ENCODE assay signal across 8 cellular contexts in genomic region chr11:76380977-76381719, GRCh38. TPM values are rescaled to one million over a fixed set of nuclear protein-coding genes. Genes with fewer than 3 reads are reported as not detected.
A peak's percentile ranks its signal among the peaks of the same experiment; 100 is the strongest.
DNase-seq lines count a peak whose midpoint lies in the region; ATAC-seq and TF ChIP-seq lines count a peak whose summit lies in the region.

Gene GVQW3 (plus strand): TSS chr11:76381323. CDS start chr11:76381829, 506 bp downstream.
Gene THAP12 (minus strand): TSS chr11:76381132. CDS start chr11:76380836, 296 bp downstream.

- peak within 1 kb of the TSS; percentile 98 for H2AFZ ChIP-seq in GM23248
- peak within 1 kb of the TSS; percentile 93 for H2AFZ ChIP-seq in Karpas-422 (ENCODE audit: low read length)

- H3K27ac ChIP-seq in GM23248: peak within 1 kb of the TSS; percentile 60
- peak within 1 kb of the TSS; percentile 62 for H3K27ac ChIP-seq in Karpas-422 (ENCODE audit: low read length)
- peak within 1 kb of the TSS; percentile 76 to 93 (median 86) for H3K27ac ChIP-seq in Peyer's patch

- H3K4me1 ChIP-seq in GM23248 (ENCODE audit: insufficient read depth) (peaks cover 14% of the 10 kb centered on the region), Karpas-422 (ENCODE audit: low read length) (peaks cover 53% of the 10 kb centered on the region), Peyer's patch (peaks cover 4 to 51% (median 8%) of the 10 kb centered on the region in 4 donors)

- ATAC-seq in natural killer cell: peak; percentile 86 to 96 (median 87)

- H3K79me2 ChIP-seq in GM23248 (ENCODE audit: insufficient read depth): peaks cover 44% of the 10 kb centered on the region
- H3K79me2 ChIP-seq in Karpas-422 (ENCODE audit: low read length): peaks cover 57% of the 10 kb centered on the region

- H3K4me3 ChIP-seq in GM23248 (peak within 1 kb of the TSS; percentile 93), Karpas-422 (ENCODE audit: low read length) (peak within 1 kb of the TSS; percentile 84), Peyer's patch (peak within 1 kb of the TSS; percentile 70 to 99 (median 82)), fibroblast of mammary gland (ENCODE audit: control insufficient read depth, low read depth, low read length) (peak within 1 kb of the TSS; percentile 92)

- H3K4me3 Mint-ChIP-seq in activated T-helper 1 cell treated with anti-CD3 and anti-CD28 coated beads, Interleukin-12 subunit alpha, Interleukin-12 subunit beta, Interleukin-2, Interleukin-4 antibody, amounts not matched to agents 30 ng/mL and 10 ng/mL and 1 ng/mL, durations not matched to agents 14 hours and 24 hours and 36 hours: peak within 1 kb of the TSS; percentile 94
- H3K4me3 Mint-ChIP-seq in natural killer cell: peak within 1 kb of the TSS; percentile 93

- H3K4me1 Mint-ChIP-seq in activated T-helper 1 cell treated with anti-CD3 and anti-CD28 coated beads, Interleukin-12 subunit alpha, Interleukin-12 subunit beta, Interleukin-2, Interleukin-4 antibody, amounts not matched to agents 30 ng/mL and 10 ng/mL and 1 ng/mL, durations not matched to agents 14 hours and 24 hours and 36 hours (ENCODE audit: low read depth): peaks cover 44% of the 10 kb centered on the region
- peaks cover 34 to 64% of the 10 kb centered on the region in 2 donors for H3K4me1 Mint-ChIP-seq in natural killer cell

- H3K4me2 ChIP-seq in GM23248 (ENCODE audit: unreplicated experiment): peak within 1 kb of the TSS; percentile 91
- peak within 1 kb of the TSS; percentile 90 for H3K4me2 ChIP-seq in Karpas-422 (ENCODE audit: low read depth, low read length, poor library complexity, severe bottlenecking)

- 0 out of 2 replicates have a peak, but pooled peaks cover 3% of the 10 kb centered on the region for H3F3A ChIP-seq in GM23248 (ENCODE audit: insufficient read depth)

- H3K36me3 Mint-ChIP-seq in activated T-helper 1 cell treated with anti-CD3 and anti-CD28 coated beads, Interleukin-12 subunit alpha, Interleukin-12 subunit beta, Interleukin-2, Interleukin-4 antibody, amounts not matched to agents 30 ng/mL and 10 ng/mL and 1 ng/mL, durations not matched to agents 14 hours and 24 hours and 36 hours (ENCODE audit: low read depth): peaks cover 10% of the 10 kb centered on the region
- H3K36me3 Mint-ChIP-seq in natural killer cell: no peaks in the 10 kb centered on the region

- peak within 1 kb of the TSS; percentile 95 for H3K27ac Mint-ChIP-seq in activated T-helper 1 cell treated with anti-CD3 and anti-CD28 coated beads, Interleukin-12 subunit alpha, Interleukin-12 subunit beta, Interleukin-2, Interleukin-4 antibody, amounts not matched to agents 30 ng/mL and 10 ng/mL and 1 ng/mL, durations not matched to agents 14 hours and 24 hours and 36 hours
- H3K27ac Mint-ChIP-seq in natural killer cell: peak within 1 kb of the TSS; percentile 91 to 93

- peak within 1 kb of the TSS; percentile 89 for H3K9ac ChIP-seq in GM23248
- H3K9ac ChIP-seq in Karpas-422 (ENCODE audit: low read length): peak within 1 kb of the TSS; percentile 89

- no peaks in the 10 kb centered on the region for H3K9me3 ChIP-seq in GM23248 (ENCODE audit: low read depth)
- no peaks in the 10 kb centered on the region for H3K9me3 ChIP-seq in Karpas-422 (ENCODE audit: low read length)
- no peaks in the 10 kb centered on the region for H3K9me3 ChIP-seq in Peyer's patch

- in situ Hi-C loops in GM23248 (cut with MboI): no loop called here

- H3K27me3 Mint-ChIP-seq in activated T-helper 1 cell treated with anti-CD3 and anti-CD28 coated beads, Interleukin-12 subunit alpha, Interleukin-12 subunit beta, Interleukin-2, Interleukin-4 antibody, amounts not matched to agents 30 ng/mL and 10 ng/mL and 1 ng/mL, durations not matched to agents 14 hours and 24 hours and 36 hours (ENCODE audit: insufficient read depth): no peaks in the 10 kb centered on the region
- no peaks in the 10 kb centered on the region for H3K27me3 Mint-ChIP-seq in natural killer cell (ENCODE audit: low read depth in 2 of 2)

- intact Hi-C loops in activated T-helper 1 cell treated with anti-CD3 and anti-CD28 coated beads, Interleukin-12 subunit alpha, Interleukin-12 subunit beta, Interleukin-2, Interleukin-4 antibody, amounts not matched to agents 30 ng/mL and 10 ng/mL and 1 ng/mL, durations not matched to agents 14 hours and 24 hours and 36 hours (cut with micrococcal nuclease): loop anchor here (1.0 to 10.0 kb wide), 12 partner anchors 10 to 819 kb away; partner anchors contain the start of genes ACER3, LRRC32, SERPINH1 and UVRAG
- intact Hi-C loops in natural killer cell (cut with micrococcal nuclease): loop anchor here (1.0 to 10.0 kb wide), 3 partner anchors 63 to 146 kb away; no protein-coding TSS in a partner anchor

- H3K9me3 Mint-ChIP-seq in activated T-helper 1 cell treated with anti-CD3 and anti-CD28 coated beads, Interleukin-12 subunit alpha, Interleukin-12 subunit beta, Interleukin-2, Interleukin-4 antibody, amounts not matched to agents 30 ng/mL and 10 ng/mL and 1 ng/mL, durations not matched to agents 14 hours and 24 hours and 36 hours: no peaks in the 10 kb centered on the region
- no peaks in the 10 kb centered on the region for H3K9me3 Mint-ChIP-seq in natural killer cell

- no peaks in the 10 kb centered on the region for H3K9me2 ChIP-seq in GM23248 (ENCODE audit: insufficient read depth)
- H3K9me2 ChIP-seq in Karpas-422 (replicated peaks; ENCODE audit: insufficient read depth, low read length): no peaks in the 10 kb centered on the region

- H3K27me3 ChIP-seq in GM23248 (replicated peaks; ENCODE audit: insufficient read depth): no peaks in the 10 kb centered on the region
- no peaks in the 10 kb centered on the region for H3K27me3 ChIP-seq in Karpas-422 (ENCODE audit: low read length)
- H3K27me3 ChIP-seq in Peyer's patch: no peaks in the 10 kb centered on the region

- H4K20me1 ChIP-seq in GM23248 (ENCODE audit: insufficient read depth) (no peaks in the 10 kb centered on the region), Karpas-422 (ENCODE audit: insufficient read depth, low read depth, low read length) (peaks cover 16% of the 10 kb centered on the region; the same call in 1 of the 2 replicates)

- peak in 3 of 6 experiments; percentile 6 to 27 (median 12) for TF ChIP-seq CTCF in Peyer's patch (IDR thresholded peaks at IDR 0.05)
- TF ChIP-seq CTCF in fibroblast of mammary gland (conservative IDR thresholded peaks at IDR 0.05; ENCODE audit: control insufficient read depth, insufficient read depth, low read depth, low read length): no peak
- TF ChIP-seq CTCF in natural killer cell (IDR thresholded peaks at IDR 0.05): no peak

- peak; percentile 6 to 90 for TF ChIP-seq POLR2A in Peyer's patch (IDR thresholded peaks at IDR 0.05)

- H3K36me3 ChIP-seq in GM23248 (ENCODE audit: low read depth): no peaks in the 10 kb centered on the region
- no peaks in the 10 kb centered on the region for H3K36me3 ChIP-seq in Karpas-422 (ENCODE audit: insufficient read depth, low read length)
- no peaks in the 10 kb centered on the region for H3K36me3 ChIP-seq in Peyer's patch

- 1% methylated on average over 45 to 50 of the region's 69 CpGs for WGBS in GM23248 (ENCODE audit: low coverage in 1 of 2, low lambda C conversion rate in 2 of 2, missing lambda C conversion rate in 2 of 2), 2 experiments

- DNase-seq in EL (peak; percentile 98), GM23248 (peak; percentile 99), Karpas-422 (peak; percentile 99), Peyer's patch (peak; percentile 95 to 99 (median 98)), fibroblast of mammary gland (ENCODE audit: low read depth) (peak; percentile 95), natural killer cell (peak; percentile 97)
- DNase-seq in activated T-helper 1 cell treated with anti-CD3 and anti-CD28 coated beads, Interleukin-12 subunit alpha, Interleukin-12 subunit beta, Interleukin-2, Interleukin-4 antibody, amounts not matched to agents 30 ng/mL and 10 ng/mL and 1 ng/mL, durations not matched to agents 14 hours and 24 hours and 36 hours (ENCODE audit: low spot score): peak; percentile 97
- DNase-seq in stimulated activated naive CD4-positive, alpha-beta T cell (lab: John Stamatoyannopoulos, UW): peak; percentile 94 to 98 (median 96)

RNA-seq across cellular contexts. Expression of gene GVQW3, which starts in this region (rescaled TPM):
- total RNA-seq in GM23248 (2014; rRNA removed; shearing (Covaris generic)): 0.25 and 0.54 TPM in 2 replicates
- 0.63 and 0.76 TPM in 2 replicates for polyA plus RNA-seq in GM23248 (2016; fragmentation: Nextera tagmentation; extraction: Ambion mirVana)
- 15.8 and 18.5 TPM in 2 replicates for total RNA-seq in Karpas-422 (2014; rRNA removed; shearing (Covaris generic); ENCODE audit: low replicate concordance)
- total RNA-seq in Peyer's patch: 10 to 100 TPM in 1 of 4 donors, 1 to 10 TPM in 2, under 1 TPM in 1; 0.88 to 23.9 (median 3.3) TPM
- total RNA-seq in activated T-helper 1 cell treated with anti-CD3 and anti-CD28 coated beads, Interleukin-12 subunit alpha, Interleukin-12 subunit beta, Interleukin-2, Interleukin-4 antibody, amounts not matched to agents 30 ng/mL and 10 ng/mL and 1 ng/mL, durations not matched to agents 14 hours and 24 hours and 36 hours: 3.9 and 4.7 TPM in 2 replicates
- 1 to 10 TPM; 3.2 to 5.6 (median 4.0) TPM for total RNA-seq in natural killer cell

RNA-seq across cellular contexts. Expression of gene THAP12, which starts in this region (rescaled TPM):
- total RNA-seq in GM23248 (2014; rRNA removed; shearing (Covaris generic)): 39.0 and 40.6 TPM in 2 replicates
- polyA plus RNA-seq in GM23248 (2016; fragmentation: Nextera tagmentation; extraction: Ambion mirVana): 21.5 and 22.6 TPM in 2 replicates
- 59.7 and 126 TPM in 2 replicates for total RNA-seq in Karpas-422 (2014; rRNA removed; shearing (Covaris generic); ENCODE audit: low replicate concordance)
- total RNA-seq in Peyer's patch (10 to 100 TPM; 21.9 to 42.1 (median 26.0) TPM), natural killer cell (10 to 100 TPM; 56.0 to 66.1 (median 64.3) TPM)
- total RNA-seq in activated T-helper 1 cell treated with anti-CD3 and anti-CD28 coated beads, Interleukin-12 subunit alpha, Interleukin-12 subunit beta, Interleukin-2, Interleukin-4 antibody, amounts not matched to agents 30 ng/mL and 10 ng/mL and 1 ng/mL, durations not matched to agents 14 hours and 24 hours and 36 hours: 78.3 and 81.2 TPM in 2 replicates

Comparison
In these comparisons a context has a peak if more than half of its experiments do, and no peak if none do; other contexts are left out.
1. Peak in every context shown above with its lines: DNase-seq, ATAC-seq, H3K4me3 ChIP-seq and H3K27ac ChIP-seq.